1 cellular context compared by ENCODE assay signal in genomic region chr1:66399888-66400529, GRCh38.
TF ChIP-seq lines count a peak whose summit lies in the region.

No MANE protein-coding gene starts in this region.

TF ChIP-seq in GM23338, 12 proteins besides CTCF, POLR2A, EP300 and RAD21 (continued from another document):
- no peak for TF ChIP-seq ETS1 (IDR thresholded peaks at IDR 0.05)
- no peak for TF ChIP-seq CREB1 (CRISPR knock-in tag; IDR thresholded peaks at IDR 0.05; ENCODE audit: low read depth)
- no peak for TF ChIP-seq EZH2phosphoT487 (IDR thresholded peaks at IDR 0.05; ENCODE audit: unreplicated experiment)
- no peak for TF ChIP-seq STAT1 (IDR thresholded peaks at IDR 0.05; ENCODE audit: unreplicated experiment)
- no peak for TF ChIP-seq EZH2 (IDR thresholded peaks at IDR 0.05; ENCODE audit: low read depth, unreplicated experiment)
- no peak for TF ChIP-seq ZNF462 (CRISPR knock-in tag; IDR thresholded peaks at IDR 0.05)
- TF ChIP-seq REST (IDR thresholded peaks at IDR 0.05; ENCODE audit: unreplicated experiment), result no peak
- TF ChIP-seq JUNB (IDR thresholded peaks at IDR 0.05; ENCODE audit: unreplicated experiment), result no peak
- no peak for TF ChIP-seq POLR2AphosphoS5 (IDR thresholded peaks at IDR 0.05; ENCODE audit: low read depth)
TF ChIP-seq in GM23338: peak in this region for 0.
